Comparison of ENCODE assay signal across 16 cellular contexts in the genomic region with DNA sequence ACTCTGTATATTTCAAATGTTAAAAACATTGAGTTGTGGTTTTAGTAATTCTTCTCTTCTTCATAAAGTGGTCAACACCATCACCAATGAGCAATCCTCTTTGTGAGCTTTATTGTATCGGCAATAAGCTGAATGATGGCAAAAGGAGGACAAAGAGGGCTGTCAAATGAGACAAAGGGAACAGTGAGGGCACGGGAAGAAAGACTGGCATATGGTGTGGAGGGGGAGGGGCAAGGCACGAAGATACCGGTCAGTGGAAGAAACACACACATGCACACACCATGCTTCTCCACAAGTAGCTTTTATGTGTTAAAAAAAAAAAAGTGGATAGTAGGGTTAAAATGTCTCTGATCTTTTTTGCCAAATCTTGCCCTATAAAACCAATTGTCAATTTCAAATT.
A peak's percentile ranks its signal among the peaks of the same experiment; 100 is the strongest.
DNase-seq lines count a peak whose midpoint lies in the region; ATAC-seq and TF ChIP-seq lines count a peak whose summit lies in the region.
"Had no signal": no experiment of that assay in that cellular context is flagged by ENCODE, and none has a peak within 500 bp of the region (broad histone marks: within the 10 kb centered on the region; RNA-seq: fewer than 3 reads in every experiment).

No MANE protein-coding gene starts in this region.

- no peaks in the 10 kb centered on the region for H3K36me3 ChIP-seq in WERI-Rb-1
- no peaks in the 10 kb centered on the region for H3K36me3 ChIP-seq in mucosa of descending colon (ENCODE audit: low read depth)
- H3K36me3 ChIP-seq in naive thymus-derived CD4-positive, alpha-beta T cell (ENCODE audit: control insufficient read depth in 2 of 3, insufficient read depth in 3 of 3, low read length in 3 of 3): no peaks in the 10 kb centered on the region
- H3K36me3 ChIP-seq in tibial artery: no peaks in the 10 kb centered on the region
- H3K36me3 ChIP-seq: BLaER1 had no signal

- intact Hi-C loops in mucosa of descending colon (cut with DNase I, micrococcal nuclease) (no loop called here), tibial artery (cut with DNase I; ENCODE audit: low total_unique reads) (loop anchor here (10.0 kb wide), 1 partner anchor 506 kb away; a partner anchor contains a TSS), sciatic nerve (cut with DNase I) (no loop called here)
- intact Hi-C loops in naive thymus-derived CD4-positive, alpha-beta T cell (cut with micrococcal nuclease): loop anchor here (1.0 to 5.0 kb wide), 3 partner anchors 509 to 1681 kb away; a partner anchor contains a TSS

- H3K27me3 ChIP-seq in WERI-Rb-1 (ENCODE audit: insufficient read depth, low read depth, severe bottlenecking) (no peaks in the 10 kb centered on the region), tibial artery (no peaks in the 10 kb centered on the region)
- H3K27me3 ChIP-seq in naive thymus-derived CD4-positive, alpha-beta T cell (ENCODE audit: control insufficient read depth in 2 of 2, insufficient read depth in 2 of 2, low read length in 2 of 2): no peaks in the 10 kb centered on the region
- H3K27me3 ChIP-seq: BLaER1 had no signal

- H3K4me1 ChIP-seq in mucosa of descending colon (ENCODE audit: low read depth) (no peaks in the 10 kb centered on the region), tibial artery (peaks cover 0 to 19% (median 17%) of the 10 kb centered on the region in 4 donors)
- H3K4me1 ChIP-seq in naive thymus-derived CD4-positive, alpha-beta T cell (ENCODE audit: control insufficient read depth in 2 of 2, insufficient read depth in 2 of 2, low read length in 2 of 2): no peaks in the 10 kb centered on the region

- H3K27ac Mint-ChIP-seq in naive thymus-derived CD4-positive, alpha-beta T cell: no peak overlapping the region
- H3K27ac Mint-ChIP-seq: activated T-helper 2 cell treated with anti-CD3 and anti-CD28 coated beads, Interferon-gamma antibody, Interleukin-2, Interleukin-4, amounts not matched to agents 10 μg/mL and 5 μg/mL and 100 μg/mL, durations not matched to agents 14 hours and 24 hours and 36 hours; IgD-negative memory B cell; progenitor cell of endocrine pancreas; T-helper 17 cell had no signal

- no peaks in the 10 kb centered on the region for H3K36me3 Mint-ChIP-seq in naive thymus-derived CD4-positive, alpha-beta T cell
- H3K36me3 Mint-ChIP-seq: IgD-negative memory B cell, type B pancreatic cell had no signal

- DNase-seq in DMS153 treated with DMSO at 0.1 percent for 48 hours (lab: John Stamatoyannopoulos, UW; ENCODE audit: unreplicated experiment): peak; percentile 31
- peak; percentile 43 to 57 for DNase-seq in NCI-H1930 (lab: John Stamatoyannopoulos, UW)
- DNase-seq in WERI-Rb-1: peak; percentile 70
- DNase-seq in mucosa of descending colon: no peak
- DNase-seq in inferior parietal cortex (ENCODE audit: extremely low spot score): no peak
- DNase-seq in naive thymus-derived CD4-positive, alpha-beta T cell: no peak
- no peak for DNase-seq in tibial artery
- DNase-seq in sciatic nerve (ENCODE audit: low spot score): no peak
- DNase-seq: DMS79; NK-92 treated with Interleukin-12 subunit alpha and Interleukin-12 subunit beta, amount 100 ng/mL, for 24 hours; T-helper 17 cell had no signal

- H3K27me3 Mint-ChIP-seq in naive thymus-derived CD4-positive, alpha-beta T cell: peaks cover 0 to 19% (median 13%) of the 10 kb centered on the region in 5 donors
- H3K27me3 Mint-ChIP-seq: IgD-negative memory B cell, progenitor cell of endocrine pancreas, type B pancreatic cell had no signal

- no peak for TF ChIP-seq CTCF in WERI-Rb-1 (IDR thresholded peaks at IDR 0.05; ENCODE audit: low read depth, low read length)
- TF ChIP-seq CTCF in mucosa of descending colon (IDR thresholded peaks at IDR 0.05): no peak
- TF ChIP-seq CTCF in tibial artery (IDR thresholded peaks at IDR 0.05): no peak

- H3K4me3 ChIP-seq in WERI-Rb-1 (ENCODE audit: low read depth, low read length): no peak overlapping the region
- no peak overlapping the region for H3K4me3 ChIP-seq in mucosa of descending colon
- H3K4me3 ChIP-seq in naive thymus-derived CD4-positive, alpha-beta T cell (ENCODE audit: low read length): no peak overlapping the region
- H3K4me3 ChIP-seq in tibial artery: no peak overlapping the region
- H3K4me3 ChIP-seq: BLaER1 had no signal

- no peak overlapping the region for H3K4me3 Mint-ChIP-seq in naive thymus-derived CD4-positive, alpha-beta T cell
- H3K4me3 Mint-ChIP-seq: IgD-negative memory B cell, T-helper 17 cell, type B pancreatic cell had no signal

- ATAC-seq in mucosa of descending colon (peak; percentile 25), sciatic nerve (no peak)
- no peak for ATAC-seq in naive thymus-derived CD4-positive, alpha-beta T cell

- H3K9me3 ChIP-seq in WERI-Rb-1 (ENCODE audit: severe bottlenecking): no peaks in the 10 kb centered on the region
- H3K9me3 ChIP-seq in mucosa of descending colon: no peaks in the 10 kb centered on the region
- H3K9me3 ChIP-seq in naive thymus-derived CD4-positive, alpha-beta T cell (ENCODE audit: control insufficient read depth in 2 of 3, low read length in 3 of 3): no peaks in the 10 kb centered on the region
- no peaks in the 10 kb centered on the region for H3K9me3 ChIP-seq in tibial artery
- H3K9me3 ChIP-seq: BLaER1 had no signal

- H3K27ac ChIP-seq in WERI-Rb-1 (peak overlapping the region; percentile 57), tibial artery (no peak overlapping the region)
- no peak overlapping the region for H3K27ac ChIP-seq in naive thymus-derived CD4-positive, alpha-beta T cell (ENCODE audit: low read depth, low read length)
- H3K27ac ChIP-seq: BLaER1 had no signal

- no peaks in the 10 kb centered on the region for H3K9me3 Mint-ChIP-seq in naive thymus-derived CD4-positive, alpha-beta T cell
- H3K9me3 Mint-ChIP-seq: activated T-helper 2 cell treated with anti-CD3 and anti-CD28 coated beads, Interferon-gamma antibody, Interleukin-2, Interleukin-4, amounts not matched to agents 10 μg/mL and 5 μg/mL and 100 μg/mL, durations not matched to agents 14 hours and 24 hours and 36 hours; IgD-negative memory B cell; type B pancreatic cell had no signal

- H3K4me1 Mint-ChIP-seq in naive thymus-derived CD4-positive, alpha-beta T cell: peaks cover 0 to 12% (median 2%) of the 10 kb centered on the region in 7 donors

- CTCF ChIA-PET in naive thymus-derived CD4-positive, alpha-beta T cell (lab: Charles Lee): interaction anchor here (2.0 kb wide), 1 partner anchor 14 kb away, joined by 4 read pairs; no protein-coding TSS in a partner anchor

- POLR2A ChIA-PET in naive thymus-derived CD4-positive, alpha-beta T cell (lab: Charles Lee): no interaction called here

Comparison
In these comparisons a context has a peak if more than half of its experiments do, and no peak if none do; other contexts are left out.
1. DNase-seq: peak in DMS153 treated with DMSO at 0.1 percent for 48 hours (single experiment), NCI-H1930 (2 of 2) and WERI-Rb-1 (single experiment); none in mucosa of descending colon (0 of 3), inferior parietal cortex (single experiment), naive thymus-derived CD4-positive, alpha-beta T cell (0 of 9), tibial artery (0 of 2) and sciatic nerve (single experiment).
2. intact Hi-C loops: an anchor here in naive thymus-derived CD4-positive, alpha-beta T cell (1.0 to 5.0 kb wide) and tibial artery (10.0 kb wide); none called in mucosa of descending colon and sciatic nerve.